15 cellular contexts compared by ENCODE assay signal in genomic region chr19:32809254-32809653, GRCh38.
A peak's percentile ranks its signal among the peaks of the same experiment; 100 is the strongest.
DNase-seq lines count a peak whose midpoint lies in the region; ATAC-seq and TF ChIP-seq lines count a peak whose summit lies in the region.
"Had no signal": no experiment of that assay in that cellular context is flagged by ENCODE, and none has a peak within 500 bp of the region (broad histone marks: within the 10 kb centered on the region; RNA-seq: fewer than 3 reads in every experiment).

No MANE protein-coding gene starts in this region.

- peak overlapping the region in 6 of 7 donors; percentile 54 to 93 (median 69) for H3K27ac Mint-ChIP-seq in CD4-positive, alpha-beta memory T cell
- H3K27ac Mint-ChIP-seq in activated CD8-positive, alpha-beta T cell treated with anti-CD3 and anti-CD28 coated beads for 36 hours = no peak overlapping the region
- peak overlapping the region in 7 of 9 donors; percentile 12 to 91 (median 66) for H3K27ac Mint-ChIP-seq in naive thymus-derived CD4-positive, alpha-beta T cell
- H3K27ac Mint-ChIP-seq: dendritic cell treated with granulocyte-macrophage colony-stimulating factor and Interleukin-4, amounts not matched to agents 40 ng/mL and 50 ng/mL, for 4 days; mesothelial cell of epicardium had no signal

- H3K27me3 Mint-ChIP-seq in CD4-positive, alpha-beta memory T cell = no peaks in the 10 kb centered on the region
- no peaks in the 10 kb centered on the region for H3K27me3 Mint-ChIP-seq in activated CD8-positive, alpha-beta T cell treated with anti-CD3 and anti-CD28 coated beads for 36 hours
- peaks cover 0 to 7% (median 0%) of the 10 kb centered on the region in 5 donors for H3K27me3 Mint-ChIP-seq in naive thymus-derived CD4-positive, alpha-beta T cell

- no peaks in the 10 kb centered on the region for H3K9me3 Mint-ChIP-seq in CD4-positive, alpha-beta memory T cell
- H3K9me3 Mint-ChIP-seq in activated CD8-positive, alpha-beta T cell treated with anti-CD3 and anti-CD28 coated beads for 36 hours = no peaks in the 10 kb centered on the region
- H3K9me3 Mint-ChIP-seq in naive thymus-derived CD4-positive, alpha-beta T cell = peaks cover 0 to 2% (median 0%) of the 10 kb centered on the region in 11 donors
- H3K9me3 Mint-ChIP-seq: dendritic cell treated with granulocyte-macrophage colony-stimulating factor and Interleukin-4, amounts not matched to agents 40 ng/mL and 50 ng/mL, for 4 days; mesothelial cell of epicardium had no signal

- H3K36me3 Mint-ChIP-seq in CD4-positive, alpha-beta memory T cell = peaks cover 0 to 5% of the 10 kb centered on the region in 2 donors
- no peaks in the 10 kb centered on the region for H3K36me3 Mint-ChIP-seq in activated CD8-positive, alpha-beta T cell treated with anti-CD3 and anti-CD28 coated beads for 36 hours (ENCODE audit: low read depth)
- H3K36me3 Mint-ChIP-seq in naive thymus-derived CD4-positive, alpha-beta T cell = peaks cover 0 to 5% (median 0%) of the 10 kb centered on the region in 5 donors
- H3K36me3 Mint-ChIP-seq: mesothelial cell of epicardium had no signal

- peaks cover 14% of the 10 kb centered on the region for H3K4me1 ChIP-seq in CD4-positive, alpha-beta memory T cell (ENCODE audit: insufficient read depth, low read length)
- H3K4me1 ChIP-seq in HEK293 (ENCODE audit: control insufficient read depth, insufficient read depth, low read length) = peaks cover 4% of the 10 kb centered on the region
- H3K4me1 ChIP-seq in naive thymus-derived CD4-positive, alpha-beta T cell (ENCODE audit: control insufficient read depth in 2 of 2, insufficient read depth in 2 of 2, low read length in 2 of 2) = peaks cover 0 to 7% of the 10 kb centered on the region in 2 donors
- H3K4me1 ChIP-seq: BLaER1 had no signal

- intact Hi-C loops in CD4-positive, alpha-beta memory T cell (cut with micrococcal nuclease) = no loop called here
- intact Hi-C loops in activated CD8-positive, alpha-beta T cell treated with anti-CD3 and anti-CD28 coated beads for 36 hours (cut with micrococcal nuclease) = no loop called here
- intact Hi-C loops in naive thymus-derived CD4-positive, alpha-beta T cell (cut with micrococcal nuclease) = loop anchor here in 1 of 2 donors (1.0 to 5.0 kb wide), 3 partner anchors 9 to 62 kb away; no protein-coding TSS in a partner anchor

- no peaks in the 10 kb centered on the region for H3K36me3 ChIP-seq in CD4-positive, alpha-beta memory T cell (ENCODE audit: insufficient read depth, low read length)
- peaks cover 0 to 3% of the 10 kb centered on the region in 2 experiments; a peak in 1 of 3 replicates for H3K36me3 ChIP-seq in HEK293 (ENCODE audit: control insufficient read depth in 2 of 2, insufficient read depth in 1 of 2, low read length in 2 of 2)
- no peaks in the 10 kb centered on the region for H3K36me3 ChIP-seq in naive thymus-derived CD4-positive, alpha-beta T cell (ENCODE audit: control insufficient read depth in 2 of 3, insufficient read depth in 3 of 3, low read length in 3 of 3)
- H3K36me3 ChIP-seq: BLaER1 had no signal

- peak overlapping the region; percentile 17 to 79 (median 73) for H3K4me3 Mint-ChIP-seq in CD4-positive, alpha-beta memory T cell
- no peak overlapping the region for H3K4me3 Mint-ChIP-seq in activated CD8-positive, alpha-beta T cell treated with anti-CD3 and anti-CD28 coated beads for 36 hours
- H3K4me3 Mint-ChIP-seq in naive thymus-derived CD4-positive, alpha-beta T cell = peak overlapping the region in 9 of 10 donors; percentile 35 to 75 (median 64)
- H3K4me3 Mint-ChIP-seq: dendritic cell treated with granulocyte-macrophage colony-stimulating factor and Interleukin-4, amounts not matched to agents 40 ng/mL and 50 ng/mL, for 4 days; mesothelial cell of epicardium had no signal

- CTCF ChIA-PET in CD4-positive, alpha-beta memory T cell (lab: Charles Lee; ENCODE audit: partially characterized antibody) = no interaction called here
- CTCF ChIA-PET in HEK293 (lab: Yijun Ruan, JAX) = no interaction called here
- CTCF ChIA-PET in activated CD8-positive, alpha-beta T cell treated with anti-CD3 and anti-CD28 coated beads for 36 hours (lab: Charles Lee) = no interaction called here
- CTCF ChIA-PET in naive thymus-derived CD4-positive, alpha-beta T cell (lab: Charles Lee) = interaction anchor here (0.6 kb wide), 1 partner anchor 15 kb away, joined by 3 read pairs; no protein-coding TSS in a partner anchor

- no peak for TF ChIP-seq CTCF in HEK293 (tag by site-specific recombination; IDR thresholded peaks at IDR 0.05)
- TF ChIP-seq CTCF in activated CD8-positive, alpha-beta T cell treated with anti-CD3 and anti-CD28 coated beads for 36 hours (IDR thresholded peaks at IDR 0.05) = no peak
- TF ChIP-seq CTCF in GM10266 (IDR thresholded peaks at IDR 0.05; ENCODE audit: control insufficient read depth, insufficient read depth, low read depth, missing control alignments) = no peak

- no peak overlapping the region for H3K4me3 ChIP-seq in CD4-positive, alpha-beta memory T cell (ENCODE audit: low read length in 2 of 2)
- no peak overlapping the region for H3K4me3 ChIP-seq in HEK293 (ENCODE audit: low read depth, low read length)
- no peak overlapping the region for H3K4me3 ChIP-seq in naive thymus-derived CD4-positive, alpha-beta T cell (ENCODE audit: low read length)
- H3K4me3 ChIP-seq: BLaER1, PC-9 had no signal

- no peak overlapping the region for H3K27ac ChIP-seq in CD4-positive, alpha-beta memory T cell (ENCODE audit: low read depth, low read length)
- peak overlapping the region; percentile 31; the same call in 1 of the 2 replicates for H3K27ac ChIP-seq in HEK293 (ENCODE audit: extremely low read depth, low read depth, low read length)
- no peak overlapping the region for H3K27ac ChIP-seq in naive thymus-derived CD4-positive, alpha-beta T cell (ENCODE audit: low read depth, low read length)
- H3K27ac ChIP-seq: BLaER1, PC-9 had no signal

- H3K4me1 Mint-ChIP-seq in CD4-positive, alpha-beta memory T cell = peaks cover 13 to 20% (median 17%) of the 10 kb centered on the region in 4 donors
- H3K4me1 Mint-ChIP-seq in activated CD8-positive, alpha-beta T cell treated with anti-CD3 and anti-CD28 coated beads for 36 hours (ENCODE audit: low read depth) = peaks cover 15% of the 10 kb centered on the region
- H3K4me1 Mint-ChIP-seq in naive thymus-derived CD4-positive, alpha-beta T cell = peaks cover 6 to 38% (median 31%) of the 10 kb centered on the region in 7 donors

- no peaks in the 10 kb centered on the region for H3K9me3 ChIP-seq in CD4-positive, alpha-beta memory T cell (ENCODE audit: control insufficient read depth in 1 of 2, low read length in 2 of 2)
- no peaks in the 10 kb centered on the region for H3K9me3 ChIP-seq in HEK293 (ENCODE audit: control insufficient read depth, insufficient read depth, low read depth, low read length)
- no peaks in the 10 kb centered on the region for H3K9me3 ChIP-seq in naive thymus-derived CD4-positive, alpha-beta T cell (ENCODE audit: control insufficient read depth in 2 of 3, low read length in 3 of 3)
- H3K9me3 ChIP-seq: BLaER1 had no signal

- no peak for DNase-seq in CD4-positive, alpha-beta memory T cell
- DNase-seq in activated CD8-positive, alpha-beta T cell treated with anti-CD3 and anti-CD28 coated beads for 36 hours = no peak
- DNase-seq in naive thymus-derived CD4-positive, alpha-beta T cell = no peak
- no peak for DNase-seq in NCI-H446 treated with DMSO at 0.1 percent for 48 hours (lab: John Stamatoyannopoulos, UW)
- no peak for DNase-seq in HUDEP-2 (lab: John Stamatoyannopoulos, UW; ENCODE audit: unreplicated experiment in 76 of 76)
- DNase-seq in GM10266 (ENCODE audit: extremely low spot score) = no peak
- DNase-seq: activated T-cell treated with anti-CD3 and anti-CD28 coated beads, Interleukin-2, amount 50 U/mL, for 1 hour; H7; NCI-H345; PC-9 had no signal

- H3K27me3 ChIP-seq in CD4-positive, alpha-beta memory T cell (ENCODE audit: insufficient read depth, low read length) = no peaks in the 10 kb centered on the region
- no peaks in the 10 kb centered on the region for H3K27me3 ChIP-seq in naive thymus-derived CD4-positive, alpha-beta T cell (ENCODE audit: control insufficient read depth in 2 of 2, insufficient read depth in 2 of 2, low read length in 2 of 2)
- H3K27me3 ChIP-seq: BLaER1 had no signal

- peak; percentile 27 for ATAC-seq in activated CD8-positive, alpha-beta T cell treated with anti-CD3 and anti-CD28 coated beads for 36 hours
- no peak for ATAC-seq in naive thymus-derived CD4-positive, alpha-beta T cell
- ATAC-seq in GM21515 (IDR thresholded peaks at IDR 0.05; ENCODE audit: unreplicated experiment) = no peak

- POLR2A ChIA-PET in CD4-positive, alpha-beta memory T cell (lab: Charles Lee; ENCODE audit: partially characterized antibody) = interaction anchor here (1.3 kb wide), 1 partner anchor 134 kb away, joined by 3 read pairs; the partner anchor contains the start of gene ANKRD27
- POLR2A ChIA-PET in HEK293 (lab: Yijun Ruan, JAX) = no interaction called here
- POLR2A ChIA-PET in activated CD8-positive, alpha-beta T cell treated with anti-CD3 and anti-CD28 coated beads for 36 hours (lab: Charles Lee) = no interaction called here
- POLR2A ChIA-PET in naive thymus-derived CD4-positive, alpha-beta T cell (lab: Charles Lee) = interaction anchor here (0.6 to 1.0 kb wide), 3 partner anchors 14 to 1463 kb away, joined by 4 to 5 read pairs (median 5); no protein-coding TSS in a partner anchor

TF ChIP-seq in HEK293, 187 proteins besides CTCF, POLR2A, EP300 and RAD21 (continues in another document):
- TF ChIP-seq ZNF335 (tag by site-specific recombination; conservative IDR thresholded peaks at IDR 0.05) (peak; percentile 90), ZNF223 (tag by site-specific recombination; IDR thresholded peaks at IDR 0.05) (no peak), ZNF148 (tag by site-specific recombination; IDR thresholded peaks at IDR 0.05; ENCODE audit: borderline replicate concordance) (0 out of 2 replicates have a peak, but pooled peaks have one; percentile 19), MEIS1 (CRISPR knock-in tag; IDR thresholded peaks at IDR 0.05; ENCODE audit: borderline replicate concordance) (no peak), ZNF654 (tag by site-specific recombination; IDR thresholded peaks at IDR 0.05; ENCODE audit: low read depth) (no peak)

Comparison
In these comparisons a context has a peak if more than half of its experiments do, and no peak if none do; other contexts are left out.
1. POLR2A ChIA-PET loops: an anchor here in CD4-positive, alpha-beta memory T cell (1.3 kb wide) and naive thymus-derived CD4-positive, alpha-beta T cell (0.6 to 1.0 kb wide); none called in HEK293 and activated CD8-positive, alpha-beta T cell treated with anti-CD3 and anti-CD28 coated beads for 36 hours.